ENCODE assay signal across 11 cellular contexts in the genomic region with DNA sequence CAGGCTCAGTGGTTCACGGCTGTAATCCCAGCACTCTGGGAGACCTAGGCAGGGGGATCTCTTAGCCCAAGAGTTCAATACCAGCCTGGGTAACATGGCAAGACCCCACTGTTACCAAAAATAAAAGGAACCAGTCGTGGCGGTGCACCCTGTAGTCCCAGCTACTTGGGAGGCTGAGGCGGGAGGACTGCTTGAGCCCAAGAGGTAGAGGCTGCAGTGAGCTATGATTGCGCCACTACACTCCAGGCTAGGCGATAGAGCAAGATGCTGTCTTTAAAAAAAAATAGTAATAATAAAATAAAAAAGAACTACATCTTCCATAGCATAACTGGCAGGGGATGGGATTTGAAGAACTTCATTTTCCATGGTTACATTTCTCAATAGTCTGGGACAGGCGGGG. TPM values are rescaled to one million over a fixed set of nuclear protein-coding genes. Genes with fewer than 3 reads are reported as not detected.
DNase-seq lines count a peak whose midpoint lies in the region; FAIRE-seq and TF ChIP-seq lines count a peak whose summit lies in the region.
"Had no signal": no experiment of that assay in that cellular context is flagged by ENCODE, and none has a peak within 500 bp of the region (broad histone marks: within the 10 kb centered on the region; RNA-seq: fewer than 3 reads in every experiment).

No MANE protein-coding gene starts in this region.

- peak overlapping the region; percentile 64; the same call in 1 of the 2 replicates for H3K4me3 ChIP-seq in Caco-2 (ENCODE audit: low read depth, low read length)
- H3K4me3 ChIP-seq in LNCaP clone FGC (ENCODE audit: low read depth, low read length), result peak overlapping the region; percentile 60
- H3K4me3 ChIP-seq in endocrine pancreas (ENCODE audit: control insufficient read depth, insufficient read depth, low read length), result peak overlapping the region; percentile 44
- H3K4me3 ChIP-seq in osteoblast (ENCODE audit: insufficient read depth, low read length), result no peak overlapping the region
- H3K4me3 ChIP-seq in MM.1S (ENCODE audit: low read length), result no peak overlapping the region
- H3K4me3 ChIP-seq in ovary, result no peak overlapping the region

- H3K9me3 Mint-ChIP-seq in Caco-2 (ENCODE audit: unreplicated experiment), result no peaks in the 10 kb centered on the region

- H3K36me3 Mint-ChIP-seq in Caco-2 (ENCODE audit: insufficient read depth, unreplicated experiment), result peaks cover 20% of the 10 kb centered on the region

- H3K27ac ChIP-seq in osteoblast (ENCODE audit: low read depth, low read length) (no peak overlapping the region), MM.1S (ENCODE audit: low read length) (no peak overlapping the region), ovary (no peak overlapping the region)

- H2AFZ ChIP-seq in osteoblast (ENCODE audit: low read length), result no peak overlapping the region
- H2AFZ ChIP-seq in MM.1S (ENCODE audit: low read length), result no peak overlapping the region

- H3K27me3 Mint-ChIP-seq in Caco-2 (ENCODE audit: insufficient read depth, unreplicated experiment), result no peaks in the 10 kb centered on the region

- H3K36me3 ChIP-seq in Caco-2 (ENCODE audit: control insufficient read depth, insufficient read depth, low read length), result no peaks in the 10 kb centered on the region; the same call in none of the 2 replicates
- no peaks in the 10 kb centered on the region for H3K36me3 ChIP-seq in endocrine pancreas (ENCODE audit: control insufficient read depth, insufficient read depth, low read length)
- H3K36me3 ChIP-seq in osteoblast (ENCODE audit: insufficient read depth, low read length), result no peaks in the 10 kb centered on the region
- H3K36me3 ChIP-seq in MM.1S (replicated peaks; ENCODE audit: insufficient read depth, low read length), result no peaks in the 10 kb centered on the region
- H3K36me3 ChIP-seq in ovary, result no peaks in the 10 kb centered on the region

- H3K9ac ChIP-seq in endocrine pancreas (ENCODE audit: control insufficient read depth, insufficient read depth, low read length), result no peak overlapping the region
- H3K9ac ChIP-seq in MM.1S (ENCODE audit: low read length), result no peak overlapping the region

- H3K79me2 ChIP-seq in osteoblast (ENCODE audit: insufficient read depth, low read length) (no peaks in the 10 kb centered on the region), MM.1S (ENCODE audit: low read length) (no peaks in the 10 kb centered on the region)

- no peaks in the 10 kb centered on the region for H3F3A ChIP-seq in MM.1S (ENCODE audit: insufficient read depth, low read length)

- no peak overlapping the region for H3K4me2 ChIP-seq in osteoblast (ENCODE audit: insufficient read depth, low read length)
- no peak overlapping the region for H3K4me2 ChIP-seq in MM.1S (ENCODE audit: low read depth, low read length)

- 0 out of 2 replicates have a peak, but pooled peaks cover 4% of the 10 kb centered on the region for H3K4me1 ChIP-seq in Caco-2
- no peaks in the 10 kb centered on the region for H3K4me1 ChIP-seq in endocrine pancreas (ENCODE audit: control insufficient read depth, insufficient read depth, low read length)
- H3K4me1 ChIP-seq in osteoblast (ENCODE audit: insufficient read depth, low read length), result peaks cover 2% of the 10 kb centered on the region
- H3K4me1 ChIP-seq in MM.1S (ENCODE audit: low read length), result peaks cover 8% of the 10 kb centered on the region; the same call in 1 of the 2 replicates
- no peaks in the 10 kb centered on the region for H3K4me1 ChIP-seq in ovary (ENCODE audit: insufficient read depth)

- CTCF ChIA-PET in Caco-2 (lab: Charles Lee), result interaction anchor here (1.3 to 2.3 kb wide), 5 partner anchors 13 to 57 kb away, joined by 6 to 32 read pairs (median 11); a partner anchor contains a TSS

- no peaks in the 10 kb centered on the region for H3K9me3 ChIP-seq in Caco-2
- H3K9me3 ChIP-seq in endocrine pancreas (ENCODE audit: control insufficient read depth, low read length), result no peaks in the 10 kb centered on the region
- no peaks in the 10 kb centered on the region for H3K9me3 ChIP-seq in osteoblast (ENCODE audit: low read depth, low read length)
- H3K9me3 ChIP-seq in MM.1S (replicated peaks; ENCODE audit: insufficient read depth, low read length), result no peaks in the 10 kb centered on the region
- no peaks in the 10 kb centered on the region for H3K9me3 ChIP-seq in ovary

- H3K9me2 ChIP-seq in MM.1S (replicated peaks; ENCODE audit: insufficient read depth, low read length), result no peaks in the 10 kb centered on the region

- BruUV-seq in Caco-2 (replicated peaks; lab: Mats Ljungman, UMichigan), result TSS peak; percentile 55

- H3K4me3 Mint-ChIP-seq in Caco-2 (ENCODE audit: unreplicated experiment), result peak overlapping the region; percentile 100

- 88 to 93% (median 91%) methylated on average over 7 of the region's 7 CpGs for WGBS in ovary, 3 donors

- TF ChIP-seq EP300 in ovary (IDR thresholded peaks at IDR 0.05), result no peak

- DNase-seq in Caco-2 (no peak), LNCaP clone FGC (ENCODE audit: low read depth) (no peak), osteoblast (ENCODE audit: insufficient read length, low spot score, missing footprints) (peak; percentile 19), MM.1S (no peak), RCC 7860 (ENCODE audit: low spot score) (no peak), ovary (no peak)
- DNase-seq: right cardiac atrium had no signal

- H3K27me3 ChIP-seq in Caco-2 (replicated peaks; ENCODE audit: control insufficient read depth, insufficient read depth, low read length), result no peaks in the 10 kb centered on the region
- no peaks in the 10 kb centered on the region for H3K27me3 ChIP-seq in endocrine pancreas (ENCODE audit: control insufficient read depth, insufficient read depth, low read length)
- peaks cover 8% of the 10 kb centered on the region for H3K27me3 ChIP-seq in osteoblast (ENCODE audit: insufficient read depth, low read length)
- H3K27me3 ChIP-seq in MM.1S (replicated peaks; ENCODE audit: insufficient read depth, low read length), result peaks cover 27% of the 10 kb centered on the region
- no peaks in the 10 kb centered on the region for H3K27me3 ChIP-seq in ovary

- H3K4me1 Mint-ChIP-seq in Caco-2 (ENCODE audit: low read depth, unreplicated experiment), result peaks cover 7% of the 10 kb centered on the region

- FAIRE-seq in RCC 7860 (lab: Jason Lieb, UNC), result no peak

- H3K27ac Mint-ChIP-seq in Caco-2 (ENCODE audit: unreplicated experiment), result peak overlapping the region; percentile 48

- H4K20me1 ChIP-seq in osteoblast (ENCODE audit: insufficient read depth, low read length) (no peaks in the 10 kb centered on the region), MM.1S (ENCODE audit: insufficient read depth, low read length) (no peaks in the 10 kb centered on the region)

- intact Hi-C loops in Caco-2 (cut with micrococcal nuclease; ENCODE audit: unreplicated experiment) (loop anchor here (5.0 to 10.0 kb wide), 2 partner anchors 65 to 132 kb away; a partner anchor contains a TSS), ovary (cut with DNase I) (loop anchor here in 2 of 4 donors (5.0 kb wide), 3 partner anchors 40 to 65 kb away; a partner anchor contains a TSS)

- no peak for TF ChIP-seq POLR2A in ovary (IDR thresholded peaks at IDR 0.05)

- POLR2A ChIA-PET in Caco-2 (lab: Charles Lee), result no interaction called here

- TF ChIP-seq CTCF in Caco-2 (IDR thresholded peaks at IDR 0.05; ENCODE audit: insufficient read depth in 1 of 2, low read depth in 1 of 2, low read length in 1 of 2, severe bottlenecking in 1 of 2, unreplicated experiment in 1 of 2) (no peak), LNCaP clone FGC (IDR thresholded peaks at IDR 0.05; ENCODE audit: control insufficient read depth, extremely low read depth, insufficient read depth) (no peak), osteoblast (IDR thresholded peaks at IDR 0.05; ENCODE audit: extremely low read depth, low read depth, low read length) (no peak), MM.1S (IDR thresholded peaks at IDR 0.05; ENCODE audit: low read length) (no peak), ovary (IDR thresholded peaks at IDR 0.05) (no peak)

RNA-seq across cellular contexts. Expression of a gene that starts 3.0 kb away (rescaled TPM):
- total RNA-seq in Caco-2 (2022), result 1.3 and 2.2 TPM in 2 replicates
- total RNA-seq in osteoblast, result 0.88 TPM in 1 of 2 replicates, not detected in the other
- total RNA-seq in ovary, result 10 to 100 TPM in 1 of 7 donors, 1 to 10 TPM in 6; 2.5 to 15.1 (median 6.8) TPM
- polyA plus RNA-seq in ovary, result 1 to 10 TPM; 1.8 to 4.0 TPM
- total RNA-seq: HT1080 had no signal

RNA-seq across cellular contexts. Expression of a gene that starts 42.2 kb away (rescaled TPM):
- total RNA-seq in Caco-2 (2022) (33.1 and 35.7 TPM in 2 replicates), osteoblast (10.9 and 12.1 TPM in 2 replicates), ovary (10 to 100 TPM; 14.5 to 29.7 (median 21.8) TPM)
- polyA plus RNA-seq in ovary, result 10 to 100 TPM in 1 of 2 donors, 1 to 10 TPM in 1; 1.4 to 14.7 TPM

RNA-seq across cellular contexts. Expression of a gene that starts 47.7 kb away (rescaled TPM):
- total RNA-seq in Caco-2 (2022) (not detected in 2 replicates), osteoblast (not detected in 2 replicates), ovary (not detected)
- polyA plus RNA-seq in ovary, result not detected
- total RNA-seq: HT1080, mucosa of gallbladder, right cardiac atrium, subcutaneous adipose tissue had no signal
- polyA plus RNA-seq: right cardiac atrium had no signal

Comparison
In these comparisons a context has a peak if more than half of its experiments do, and no peak if none do; other contexts are left out.
1. H3K4me3 ChIP-seq: peak in Caco-2 (single experiment), LNCaP clone FGC (single experiment) and endocrine pancreas (single experiment); none in osteoblast (single experiment), MM.1S (single experiment) and ovary (single experiment).